11 cellular contexts compared by ENCODE assay signal in the genomic region with DNA sequence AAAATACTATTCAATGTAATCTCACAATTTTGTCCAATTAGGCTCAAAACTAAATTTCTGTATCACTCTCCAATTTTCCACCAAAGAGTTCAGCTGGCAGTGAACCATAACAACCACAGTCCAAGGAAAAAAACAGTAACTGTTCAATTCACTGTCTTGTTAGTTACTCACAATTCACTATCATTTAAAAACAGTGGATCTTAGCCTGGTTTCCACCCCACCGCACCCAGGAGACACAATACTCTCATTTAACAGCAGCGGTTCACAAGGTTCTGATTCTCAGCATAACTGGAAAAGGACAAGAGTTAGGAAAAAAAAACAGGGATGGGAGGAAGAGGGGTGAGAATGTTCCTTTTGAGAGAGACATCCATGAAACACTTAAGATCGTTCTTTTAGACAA. TPM values are rescaled to one million over a fixed set of nuclear protein-coding genes. Genes with fewer than 3 reads are reported as not detected.
A peak's percentile ranks its signal among the peaks of the same experiment; 100 is the strongest.
DNase-seq lines count a peak whose midpoint lies in the region; ATAC-seq and TF ChIP-seq lines count a peak whose summit lies in the region.
"Had no signal": no experiment of that assay in that cellular context is flagged by ENCODE, and none has a peak within 500 bp of the region (broad histone marks: within the 10 kb centered on the region; RNA-seq: fewer than 3 reads in every experiment).

No MANE protein-coding gene starts in this region.

- H3K27me3 ChIP-seq in prostate gland (replicated peaks; ENCODE audit: insufficient read depth): no peaks in the 10 kb centered on the region

- no peaks in the 10 kb centered on the region for H3K36me3 ChIP-seq in prostate gland

- H3K4me1 ChIP-seq in prostate gland (replicated peaks): no peaks in the 10 kb centered on the region

- TF ChIP-seq CTCF in prostate gland (IDR thresholded peaks at IDR 0.05): no peak

- POLR2A ChIA-PET in T-cell (lab: Charles Lee): interaction anchor here in 1 of 2 donors (1.0 kb wide), 1 partner anchor 22 kb away, joined by 3 read pairs; no protein-coding TSS in a partner anchor

- no peaks in the 10 kb centered on the region for H3K27me3 Mint-ChIP-seq in activated naive CD4-positive, alpha-beta T cell treated with anti-CD3 and anti-CD28 coated beads, Interleukin-2, amount 50 U/mL, for 24 hours
- H3K27me3 Mint-ChIP-seq in T-cell: no peaks in the 10 kb centered on the region
- H3K27me3 Mint-ChIP-seq in stimulated activated memory B cell treated with anti-CD40 and anti-IgM and Interleukin-4, amounts not matched to agents 10 μg/mL and 1 μg/mL and 100 μg/mL, for 72 hours: no peaks in the 10 kb centered on the region

- intact Hi-C loops in left ventricle myocardium superior (cut with micrococcal nuclease): loop anchor here (10.0 kb wide), 1 partner anchor 222 kb away; no protein-coding TSS in a partner anchor
- intact Hi-C loops in prostate gland (cut with DNase I): loop anchor here (1.0 to 5.0 kb wide), 2 partner anchors 222 to 240 kb away; no protein-coding TSS in a partner anchor

- CTCF ChIA-PET in T-cell (lab: Charles Lee): interaction anchor here in 1 of 2 donors (0.9 to 1.5 kb wide), 3 partner anchors 8 to 323 kb away, joined by 4 to 5 read pairs (median 4); no protein-coding TSS in a partner anchor

- no peak overlapping the region for H3K27ac ChIP-seq in prostate gland

- no peak overlapping the region for H3K4me3 ChIP-seq in prostate gland

- H3K9me3 ChIP-seq in prostate gland: no peaks in the 10 kb centered on the region

- WGBS in prostate gland: 68% methylated on average over 3 of the region's 3 CpGs

- H3K9me3 Mint-ChIP-seq in activated naive CD4-positive, alpha-beta T cell treated with anti-CD3 and anti-CD28 coated beads, Interleukin-2, amount 50 U/mL, for 24 hours: no peaks in the 10 kb centered on the region
- H3K9me3 Mint-ChIP-seq in activated naive CD4-positive, alpha-beta T cell treated with anti-CD3 and anti-CD28 coated beads, Interleukin-2, amount 50 U/mL, for 72 hours: no peaks in the 10 kb centered on the region
- H3K9me3 Mint-ChIP-seq in T-cell: no peaks in the 10 kb centered on the region
- no peaks in the 10 kb centered on the region for H3K9me3 Mint-ChIP-seq in stimulated activated memory B cell treated with anti-CD40 and anti-IgM and Interleukin-4, amounts not matched to agents 10 μg/mL and 1 μg/mL and 100 μg/mL, for 72 hours
- H3K9me3 Mint-ChIP-seq: T-helper 1 cell treated with Interleukin-12 subunit alpha and Interleukin-12 subunit beta and Interleukin-4 antibody, amounts not matched to agents 30 μg/mL and 1 μg/mL, for 36 hours had no signal

- peaks cover 4% of the 10 kb centered on the region for H3K36me3 Mint-ChIP-seq in activated naive CD4-positive, alpha-beta T cell treated with anti-CD3 and anti-CD28 coated beads, Interleukin-2, amount 50 U/mL, for 24 hours
- H3K36me3 Mint-ChIP-seq in activated naive CD4-positive, alpha-beta T cell treated with anti-CD3 and anti-CD28 coated beads, Interleukin-2, amount 50 U/mL, for 72 hours: no peaks in the 10 kb centered on the region
- peaks cover 8% of the 10 kb centered on the region for H3K36me3 Mint-ChIP-seq in T-cell
- peaks cover 14% of the 10 kb centered on the region for H3K36me3 Mint-ChIP-seq in stimulated activated memory B cell treated with anti-CD40 and anti-IgM and Interleukin-4, amounts not matched to agents 10 μg/mL and 1 μg/mL and 100 μg/mL, for 72 hours

- H3K4me1 Mint-ChIP-seq in activated naive CD4-positive, alpha-beta T cell treated with anti-CD3 and anti-CD28 coated beads, Interleukin-2, amount 50 U/mL, for 24 hours: peaks cover 59% of the 10 kb centered on the region
- H3K4me1 Mint-ChIP-seq in T-cell: peaks cover 48 to 58% (median 50%) of the 10 kb centered on the region in 3 donors
- peaks cover 41% of the 10 kb centered on the region for H3K4me1 Mint-ChIP-seq in stimulated activated memory B cell treated with anti-CD40 and anti-IgM and Interleukin-4, amounts not matched to agents 10 μg/mL and 1 μg/mL and 100 μg/mL, for 72 hours

- peak overlapping the region; percentile 94 for H3K27ac Mint-ChIP-seq in activated naive CD4-positive, alpha-beta T cell treated with anti-CD3 and anti-CD28 coated beads, Interleukin-2, amount 50 U/mL, for 24 hours
- peak overlapping the region in 1 of 2 donors; percentile 3 for H3K27ac Mint-ChIP-seq in activated naive CD4-positive, alpha-beta T cell treated with anti-CD3 and anti-CD28 coated beads, Interleukin-2, amount 50 U/mL, for 72 hours
- peak overlapping the region; percentile 84 for H3K27ac Mint-ChIP-seq in T-cell
- peak overlapping the region; percentile 36 for H3K27ac Mint-ChIP-seq in stimulated activated memory B cell treated with anti-CD40 and anti-IgM and Interleukin-4, amounts not matched to agents 10 μg/mL and 1 μg/mL and 100 μg/mL, for 72 hours

- no peak for ATAC-seq in activated naive CD4-positive, alpha-beta T cell treated with anti-CD3 and anti-CD28 coated beads, Interleukin-2, amount 50 U/mL, for 72 hours
- no peak for ATAC-seq in T-cell (replicated peaks in 1 of 4)
- ATAC-seq in left ventricle myocardium superior: peak; percentile 46
- no peak for ATAC-seq in stimulated activated memory B cell treated with anti-CD40 and anti-IgM and Interleukin-4, amounts not matched to agents 10 μg/mL and 1 μg/mL and 100 μg/mL, for 72 hours

- no peak for TF ChIP-seq POLR2A in prostate gland (IDR thresholded peaks at IDR 0.05)

- H3K4me3 Mint-ChIP-seq in activated naive CD4-positive, alpha-beta T cell treated with anti-CD3 and anti-CD28 coated beads, Interleukin-2, amount 50 U/mL, for 24 hours: no peak overlapping the region
- H3K4me3 Mint-ChIP-seq in T-cell: peak overlapping the region in 1 of 3 donors; percentile 1
- H3K4me3 Mint-ChIP-seq in stimulated activated memory B cell treated with anti-CD40 and anti-IgM and Interleukin-4, amounts not matched to agents 10 μg/mL and 1 μg/mL and 100 μg/mL, for 72 hours: no peak overlapping the region

- DNase-seq in activated naive CD4-positive, alpha-beta T cell treated with anti-CD3 and anti-CD28 coated beads, Interleukin-2, amount 50 U/mL, for 72 hours (ENCODE audit: low spot score in 2 of 2): no peak
- DNase-seq in T-cell (no peak), left ventricle myocardium superior (no peak), prostate gland (ENCODE audit: low spot score) (no peak), NCI-H524 treated with DMSO at 0.1 percent for 48 hours (lab: John Stamatoyannopoulos, UW) (no peak), dedifferentiated amniotic fluid mesenchymal stem cell (ENCODE audit: extremely low spot score) (no peak)
- DNase-seq: effector memory CD4-positive, alpha-beta T cell; NCI-H2107 had no signal

RNA-seq across cellular contexts. Expression of gene MED13L, which starts 40.5 kb away (rescaled TPM):
- total RNA-seq in activated naive CD4-positive, alpha-beta T cell treated with anti-CD3 and anti-CD28 coated beads, Interleukin-2, amount 50 U/mL, for 72 hours: 10 to 100 TPM; 54.2 to 64.0 TPM
- total RNA-seq in T-cell (100 to 1,000 TPM; 126 to 216 (median 133) TPM), left ventricle myocardium superior (64.0 TPM), prostate gland (100 to 1,000 TPM in 1 of 2 donors, 10 to 100 TPM in 1; 88.9 to 140 TPM)
